24 cellular contexts compared by ENCODE assay signal in the genomic region with DNA sequence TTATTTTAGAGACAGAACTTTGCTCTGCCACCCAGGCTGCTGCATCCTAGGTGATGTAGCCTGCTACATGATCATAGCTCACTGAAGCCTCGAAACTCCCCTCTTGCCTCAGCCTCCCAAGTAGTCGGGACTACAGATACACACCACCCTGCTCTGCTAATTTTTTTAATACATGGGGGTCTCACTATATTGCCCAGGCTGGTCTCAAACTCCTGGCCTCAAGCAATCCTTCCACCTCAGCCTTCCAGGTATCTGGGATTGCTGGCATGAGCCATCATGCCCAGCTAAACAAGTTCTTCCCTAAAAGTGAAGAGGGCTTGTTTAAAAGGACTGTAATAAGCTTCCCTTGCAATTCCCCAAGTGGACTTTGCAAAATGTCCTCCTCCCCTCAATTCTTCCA.
"Had no signal": no experiment of that assay in that cellular context is flagged by ENCODE, and none has a peak within 500 bp of the region (broad histone marks: within the 10 kb centered on the region; RNA-seq: fewer than 3 reads in every experiment).

No MANE protein-coding gene starts in this region.

- H3K4me2 ChIP-seq: SK-N-SH had no signal

- ATAC-seq: HepG2, Panc1, PC-3 had no signal

- H3K27ac ChIP-seq: RWPE1 had no signal

- H3K9ac ChIP-seq: SK-N-SH had no signal

- FAIRE-seq: HepG2 had no signal

- H3K27me3 ChIP-seq: MG63 had no signal

- H3K9me3 ChIP-seq: MG63, SK-N-SH had no signal

- H3K36me3 ChIP-seq: MG63 had no signal

- DNase-seq: IMR-90, Karpas-422, KG1, MG63, NCI-H1092, NCI-H1105 treated with DMSO at 0.1 percent for 48 hours, NCI-H1417 treated with DMSO at 0.1 percent for 48 hours, NCI-H146, NCI-H1694 treated with DMSO at 0.1 percent for 48 hours, NCI-H1930, NCI-H2081 treated with DMSO at 0.1 percent for 48 hours, NCI-H2171, NCI-H226, NCI-H446, NCI-H510A, NCI-H524 treated with DMSO at 0.1 percent for 48 hours, NCI-H69, NCI-H774, PC-3, SHP77, SK-N-SH had no signal

- H3K4me3 ChIP-seq: MG63 had no signal
